In the genomic region with DNA sequence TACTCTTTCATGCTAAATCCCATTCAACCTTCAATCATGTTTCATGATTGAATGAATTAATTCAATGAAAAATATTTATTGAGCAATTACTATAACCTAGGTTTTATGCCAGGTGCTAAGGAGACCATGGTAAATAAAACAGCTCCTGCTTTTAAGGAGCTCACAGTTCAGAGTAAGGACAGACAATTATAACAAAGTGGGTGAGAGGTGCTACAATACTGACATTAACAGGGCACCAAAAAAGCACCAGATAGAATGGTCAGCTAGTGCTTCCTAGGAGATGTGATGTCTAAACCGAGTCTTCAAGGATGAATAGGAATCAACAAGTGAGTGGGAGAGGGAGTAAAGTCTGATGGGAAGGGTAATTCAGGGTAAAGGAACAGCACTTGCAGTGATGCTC, we compare ENCODE assay signal across 18 cellular contexts.
"Had no signal": no experiment of that assay in that cellular context is flagged by ENCODE, and none has a peak within 500 bp of the region (broad histone marks: within the 10 kb centered on the region; RNA-seq: fewer than 3 reads in every experiment).

No MANE protein-coding gene starts in this region.

- H3K27me3 ChIP-seq: MG63, SJCRH30 had no signal

- H3K36me3 ChIP-seq: MG63, SJCRH30 had no signal

- H3K4me3 ChIP-seq: MG63, SJCRH30 had no signal

- H3K9me3 ChIP-seq: MG63, SJCRH30 had no signal

- H3K27ac ChIP-seq: HL-60, SJCRH30 had no signal

- DNase-seq: KBM-7, MG63, NCI-H1092, NCI-H1105 treated with DMSO at 0.1 percent for 48 hours, NCI-H1417 treated with DMSO at 0.1 percent for 48 hours, NCI-H146, NCI-H1694 treated with DMSO at 0.1 percent for 48 hours, NCI-H1930, NCI-H2081, NCI-H2107, NCI-H2227 treated with DMSO at 0.1 percent for 48 hours, NCI-H524, NCI-H526 treated with DMSO at 0.1 percent for 48 hours, NCI-H748 treated with DMSO at 0.1 percent for 48 hours, RPMI8226, SHP77 treated with DMSO at 0.1 percent for 48 hours had no signal
